ENCODE assay signal across 6 cellular contexts in genomic region chr19:16541526-16542044, GRCh38. TPM values are rescaled to one million over a fixed set of nuclear protein-coding genes. Genes with fewer than 3 reads are reported as not detected.
A peak's percentile ranks its signal among the peaks of the same experiment; 100 is the strongest.
DNase-seq lines count a peak whose midpoint lies in the region; ATAC-seq and TF ChIP-seq lines count a peak whose summit lies in the region.

No MANE protein-coding gene starts in this region.

- DNase-seq in RWPE1 (ENCODE audit: low spot score) (no peak), right atrium auricular region (ENCODE audit: low spot score) (no peak), upper lobe of right lung (no peak), NCI-H524 (lab: John Stamatoyannopoulos, UW) (no peak)

- peak overlapping the region; percentile 84 for H3K27ac ChIP-seq in RWPE1
- peak overlapping the region; percentile 86 to 93 for H3K27ac ChIP-seq in right atrium auricular region
- peak overlapping the region; percentile 90 for H3K27ac ChIP-seq in upper lobe of right lung

- H3K9me3 ChIP-seq in right atrium auricular region (no peaks in the 10 kb centered on the region), upper lobe of right lung (no peaks in the 10 kb centered on the region)

- H3K4me1 ChIP-seq in right atrium auricular region (peaks cover 0 to 49% of the 10 kb centered on the region in 2 donors), upper lobe of right lung (peaks cover 31% of the 10 kb centered on the region)

- POLR2A ChIA-PET in RWPE1 (lab: Yijun Ruan, JAX; ENCODE audit: low non-redundant PET), result interaction anchor here (0.7 kb wide), 1 partner anchor 154 kb away, joined by 3 read pairs; no protein-coding TSS in a partner anchor

- peaks cover 11% of the 10 kb centered on the region for H3K36me3 ChIP-seq in right atrium auricular region
- H3K36me3 ChIP-seq in upper lobe of right lung, result peaks cover 21% of the 10 kb centered on the region

- H3K27me3 ChIP-seq in right atrium auricular region, result no peaks in the 10 kb centered on the region
- H3K27me3 ChIP-seq in upper lobe of right lung, result no peaks in the 10 kb centered on the region

- intact Hi-C loops in upper lobe of right lung (cut with DNase I), result no loop called here

- peak overlapping the region; percentile 88 to 98 for H3K4me3 ChIP-seq in right atrium auricular region
- peak overlapping the region; percentile 90 for H3K4me3 ChIP-seq in upper lobe of right lung

- no peak for TF ChIP-seq CTCF in RWPE1 (conservative IDR thresholded peaks at IDR 0.05; ENCODE audit: low read depth)
- TF ChIP-seq CTCF in right atrium auricular region (IDR thresholded peaks at IDR 0.05), result no peak
- no peak for TF ChIP-seq CTCF in upper lobe of right lung (IDR thresholded peaks at IDR 0.05)

- CTCF ChIA-PET in RWPE1 (lab: Yijun Ruan, JAX), result interaction anchor here (0.7 to 0.8 kb wide), 2 partner anchors 17 to 122 kb away, joined by 3 to 4 read pairs; no protein-coding TSS in a partner anchor

- peak; percentile 7 for ATAC-seq in GM21723 (IDR thresholded peaks at IDR 0.05; ENCODE audit: unreplicated experiment)
- ATAC-seq in upper lobe of right lung, result no peak
- no peak for ATAC-seq in HG02884 (IDR thresholded peaks at IDR 0.05; ENCODE audit: unreplicated experiment)

RNA-seq across cellular contexts. Expression of gene CHERP, which starts 0.7 kb away (rescaled TPM):
- total RNA-seq in right atrium auricular region (1 to 10 TPM; 4.3 to 8.0 TPM), upper lobe of right lung (41.9 TPM)

RNA-seq across cellular contexts. Expression of gene SLC35E1, which starts 30.6 kb away (rescaled TPM):
- 10 to 100 TPM; 27.5 to 34.9 TPM for total RNA-seq in right atrium auricular region
- total RNA-seq in upper lobe of right lung, result 51.2 TPM

RNA-seq across cellular contexts. Expression of gene C19orf44, which starts 45.4 kb away (rescaled TPM):
- total RNA-seq in right atrium auricular region (1 to 10 TPM; 2.3 to 6.0 TPM), upper lobe of right lung (6.7 TPM)

RNA-seq across cellular contexts. Expression of gene CALR3, which starts 45.6 kb away (rescaled TPM):
- total RNA-seq in right atrium auricular region (not detected), upper lobe of right lung (not detected)
